ENCODE assay signal across 8 cellular contexts in the genomic region with DNA sequence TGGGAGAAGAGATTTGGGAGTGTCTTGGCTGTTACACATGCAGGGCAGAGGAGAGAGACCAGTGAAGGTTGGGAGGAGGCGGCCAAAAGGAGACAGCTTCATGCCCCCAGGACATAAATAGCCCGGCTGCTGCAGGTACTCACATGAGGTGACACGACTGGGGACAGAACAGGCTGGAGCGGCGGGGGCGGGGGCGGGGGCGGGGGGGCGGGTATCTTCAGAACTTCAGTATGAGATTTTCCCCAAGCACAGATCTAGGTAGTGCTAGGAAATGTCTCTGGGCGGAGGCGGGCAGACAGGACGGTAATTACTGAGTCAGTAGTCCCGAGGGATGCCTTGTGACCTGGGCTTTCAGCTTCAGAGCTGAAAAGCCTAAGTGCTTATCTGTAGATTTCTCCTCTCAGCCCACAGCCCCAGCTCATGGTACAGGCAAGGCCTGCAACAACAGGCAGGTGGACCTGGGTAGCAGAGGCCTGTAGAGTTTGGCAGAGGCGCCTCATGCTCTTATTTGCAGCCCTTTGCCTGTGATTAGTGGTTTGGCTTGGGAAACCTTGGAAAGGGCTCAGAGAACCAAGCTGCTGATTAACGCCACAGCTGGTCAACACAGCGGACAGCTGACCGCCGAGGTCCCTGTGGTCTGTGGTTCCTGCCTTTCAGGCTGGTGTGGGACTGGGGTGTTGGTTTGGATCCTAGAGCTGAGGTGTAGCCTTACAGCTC. TPM values are rescaled to one million over a fixed set of nuclear protein-coding genes. Genes with fewer than 3 reads are reported as not detected.
DNase-seq lines count a peak whose midpoint lies in the region; ATAC-seq and TF ChIP-seq lines count a peak whose summit lies in the region.

No MANE protein-coding gene starts in this region.

- peak overlapping the region in 8 of 11 experiments; percentile 8 to 43 (median 34); a peak in 7 of 22 replicates for H3K27ac ChIP-seq in BLaER1 treated with 17β-estradiol and CSF1 and Interleukin-3, amounts not matched to agents 10 nM and 100 nM
- H3K27ac ChIP-seq in brain microvascular endothelial cell (peak overlapping the region; percentile 27), muscle layer of duodenum (ENCODE audit: low read length) (peak overlapping the region; percentile 35), WERI-Rb-1 (no peak overlapping the region)

- H3K4me1 ChIP-seq in BLaER1 treated with 17β-estradiol and CSF1 and Interleukin-3, amounts not matched to agents 10 nM and 100 nM, result peaks cover 16 to 47% (median 26%) of the 10 kb centered on the region in 10 experiments
- peaks cover 0 to 4% of the 10 kb centered on the region in 2 donors for H3K4me1 ChIP-seq in muscle layer of duodenum (ENCODE audit: control insufficient read depth in 1 of 2, insufficient read depth in 2 of 2, low read length in 2 of 2)

- no peak for TF ChIP-seq CTCF in brain microvascular endothelial cell (IDR thresholded peaks at IDR 0.05; ENCODE audit: low read depth, low read length, missing control alignments)
- TF ChIP-seq CTCF in WERI-Rb-1 (IDR thresholded peaks at IDR 0.05; ENCODE audit: low read depth, low read length), result no peak

- peak overlapping the region in 7 of 11 experiments; percentile 23 to 48 (median 32); a peak in 14 of 22 replicates for H3K9ac ChIP-seq in BLaER1 treated with 17β-estradiol and CSF1 and Interleukin-3, amounts not matched to agents 10 nM and 100 nM

- H3K4me2 ChIP-seq in BLaER1 treated with 17β-estradiol and CSF1 and Interleukin-3, amounts not matched to agents 10 nM and 100 nM, result peak overlapping the region; percentile 26 to 61 (median 47); a peak in 21 of 22 replicates

- H3K27me3 ChIP-seq in BLaER1 treated with 17β-estradiol and CSF1 and Interleukin-3, amounts not matched to agents 10 nM and 100 nM, result no peaks in the 10 kb centered on the region
- H3K27me3 ChIP-seq in brain microvascular endothelial cell (replicated peaks) (no peaks in the 10 kb centered on the region), muscle layer of duodenum (ENCODE audit: low read depth, low read length) (no peaks in the 10 kb centered on the region), WERI-Rb-1 (ENCODE audit: insufficient read depth, low read depth, severe bottlenecking) (no peaks in the 10 kb centered on the region)

- peak; percentile 83 for ATAC-seq in HG03108 (IDR thresholded peaks at IDR 0.05; ENCODE audit: unreplicated experiment)

- H3K9me3 ChIP-seq in BLaER1 treated with 17β-estradiol and CSF1 and Interleukin-3, amounts not matched to agents 10 nM and 100 nM (replicated peaks in 1 of 11), result no peaks in the 10 kb centered on the region
- no peaks in the 10 kb centered on the region for H3K9me3 ChIP-seq in muscle layer of duodenum (ENCODE audit: control insufficient read depth in 1 of 2, low read length in 2 of 2)
- H3K9me3 ChIP-seq in WERI-Rb-1 (ENCODE audit: severe bottlenecking), result no peaks in the 10 kb centered on the region

- in situ Hi-C loops in brain microvascular endothelial cell (cut with HindIII; ENCODE audit: low pct_ligation_motif_present, low sequenced_read_pairs), result no loop called here

- DNase-seq in brain microvascular endothelial cell (peak; percentile 87), NCI-H510A treated with DMSO at 0.1 percent for 48 hours (lab: John Stamatoyannopoulos, UW) (no peak), cortex of kidney (lab: John Stamatoyannopoulos, UW) (no peak), mucosa of gallbladder (ENCODE audit: low spot score) (no peak), WERI-Rb-1 (no peak)

- H4K20me1 ChIP-seq in BLaER1 treated with 17β-estradiol and CSF1 and Interleukin-3, amounts not matched to agents 10 nM and 100 nM, result peaks cover 42 to 82% (median 51%) of the 10 kb centered on the region in 11 experiments; a peak in 20 of 22 replicates

- peaks cover 46 to 75% (median 54%) of the 10 kb centered on the region in 11 experiments for H3K36me3 ChIP-seq in BLaER1 treated with 17β-estradiol and CSF1 and Interleukin-3, amounts not matched to agents 10 nM and 100 nM
- H3K36me3 ChIP-seq in brain microvascular endothelial cell (replicated peaks) (peaks cover 11% of the 10 kb centered on the region), muscle layer of duodenum (ENCODE audit: control insufficient read depth in 1 of 2, insufficient read depth in 2 of 2, low read length in 2 of 2) (peaks cover 28 to 41% of the 10 kb centered on the region in 2 donors), WERI-Rb-1 (peaks cover 50% of the 10 kb centered on the region)

- H3K4me3 ChIP-seq in BLaER1 treated with 17β-estradiol and CSF1 and Interleukin-3, amounts not matched to agents 10 nM and 100 nM, result no peak overlapping the region
- H3K4me3 ChIP-seq in brain microvascular endothelial cell (ENCODE audit: low read depth, low read length), result no peak overlapping the region
- H3K4me3 ChIP-seq in muscle layer of duodenum (ENCODE audit: low read depth in 1 of 2, low read length in 2 of 2), result no peak overlapping the region
- H3K4me3 ChIP-seq in WERI-Rb-1 (ENCODE audit: low read depth, low read length), result no peak overlapping the region

RNA-seq across cellular contexts. Expression of gene UNK, which starts 24.5 kb away (rescaled TPM):
- total RNA-seq in mucosa of gallbladder, result 26.6 TPM

RNA-seq across cellular contexts. Expression of gene UNC13D, which starts 35.1 kb away (rescaled TPM):
- 26.4 TPM for total RNA-seq in mucosa of gallbladder

RNA-seq across cellular contexts. Expression of gene GALK1, which starts 44.1 kb away (rescaled TPM):
- total RNA-seq in mucosa of gallbladder, result 35.9 TPM

RNA-seq across cellular contexts. Expression of gene WBP2, which starts 46.1 kb away (rescaled TPM):
- 160 TPM for total RNA-seq in mucosa of gallbladder
